Comparison of ENCODE assay signal across 1 cellular context in genomic region chr1:41687007-41687406, GRCh38.
TF ChIP-seq lines count a peak whose summit lies in the region.

No MANE protein-coding gene starts in this region.

TF ChIP-seq in HEK293T, 16 proteins besides CTCF, POLR2A, EP300 and RAD21:
- TF ChIP-seq HDGF (IDR thresholded peaks at IDR 0.05; ENCODE audit: borderline replicate concordance) (no peak), CTBP1 (IDR thresholded peaks at IDR 0.05; ENCODE audit: borderline replicate concordance) (no peak), ZNF384 (IDR thresholded peaks at IDR 0.05) (no peak), PKNOX1 (IDR thresholded peaks at IDR 0.05) (no peak), FOXM1 (IDR thresholded peaks at IDR 0.05; ENCODE audit: borderline replicate concordance) (no peak), FOXK2 (IDR thresholded peaks at IDR 0.05) (no peak), BHLHE40 (IDR thresholded peaks at IDR 0.05; ENCODE audit: borderline replicate concordance) (no peak), TARDBP (IDR thresholded peaks at IDR 0.05) (no peak), L3MBTL2 (conservative IDR thresholded peaks at IDR 0.05) (no peak), FOXA1 (IDR thresholded peaks at IDR 0.05) (no peak), LEF1 (IDR thresholded peaks at IDR 0.05; ENCODE audit: borderline replicate concordance) (no peak), SUZ12 (IDR thresholded peaks at IDR 0.05) (no peak), NFRKB (IDR thresholded peaks at IDR 0.05) (no peak), ARNT (IDR thresholded peaks at IDR 0.05) (no peak), ELF4 (IDR thresholded peaks at IDR 0.05) (no peak), SP1 (IDR thresholded peaks at IDR 0.05) (no peak)
